In the genomic region with DNA sequence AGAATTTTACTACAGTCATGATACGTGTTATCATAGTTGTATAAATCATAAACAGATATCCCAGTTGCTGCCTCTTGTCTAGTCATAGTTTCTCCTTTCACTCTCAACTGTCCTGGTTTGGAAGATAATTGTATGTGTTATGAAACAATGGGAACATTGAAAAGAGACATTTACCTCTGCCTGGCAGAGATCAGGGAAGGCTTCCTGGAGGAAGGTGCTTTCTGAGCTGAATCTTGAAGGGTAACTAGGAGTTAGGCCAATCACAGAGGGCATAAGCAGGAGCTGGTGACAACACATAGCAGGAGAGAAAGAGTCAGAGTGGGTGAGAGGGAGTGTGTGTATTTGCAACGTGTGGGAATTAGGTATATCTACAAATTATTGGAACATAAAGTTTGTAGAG, we compare ENCODE assay signal across 15 cellular contexts. TPM values are rescaled to one million over a fixed set of nuclear protein-coding genes. Genes with fewer than 3 reads are reported as not detected.
DNase-seq lines count a peak whose midpoint lies in the region; ATAC-seq and TF ChIP-seq lines count a peak whose summit lies in the region.
"Had no signal": no experiment of that assay in that cellular context is flagged by ENCODE, and none has a peak within 500 bp of the region (broad histone marks: within the 10 kb centered on the region; RNA-seq: fewer than 3 reads in every experiment).

No MANE protein-coding gene starts in this region.

- peaks cover 0 to 2% (median 0%) of the 10 kb centered on the region in 7 donors for H3K9me3 Mint-ChIP-seq in CD4-positive, CD25-positive, alpha-beta regulatory T cell
- H3K9me3 Mint-ChIP-seq in HFFc6: no peaks in the 10 kb centered on the region
- no peaks in the 10 kb centered on the region for H3K9me3 Mint-ChIP-seq in nephron
- H3K9me3 Mint-ChIP-seq in WTC11: no peaks in the 10 kb centered on the region
- H3K9me3 Mint-ChIP-seq: GM23338 had no signal

- no peak overlapping the region for H3K9ac ChIP-seq in adipocyte (ENCODE audit: low read length)

- H3K36me3 Mint-ChIP-seq in CD4-positive, CD25-positive, alpha-beta regulatory T cell: peaks cover 12% of the 10 kb centered on the region
- H3K36me3 Mint-ChIP-seq in HFFc6 (ENCODE audit: low read depth) (peaks cover 19% of the 10 kb centered on the region), nephron (ENCODE audit: low read depth) (peaks cover 8% of the 10 kb centered on the region), WTC11 (peaks cover 2% of the 10 kb centered on the region; the same call in 1 of the 2 replicates)

- TF ChIP-seq CTCF in HFFc6 (IDR thresholded peaks at IDR 0.05): no peak
- no peak for TF ChIP-seq CTCF in nephron (IDR thresholded peaks at IDR 0.05; ENCODE audit: unreplicated experiment in 3 of 3)
- no peak for TF ChIP-seq CTCF in WTC11 (IDR thresholded peaks at IDR 0.05)

- H3K27me3 Mint-ChIP-seq in CD4-positive, CD25-positive, alpha-beta regulatory T cell: no peaks in the 10 kb centered on the region
- H3K27me3 Mint-ChIP-seq in HFFc6 (ENCODE audit: insufficient read depth) (no peaks in the 10 kb centered on the region; the same call in 1 of the 2 replicates), nephron (ENCODE audit: low read depth) (no peaks in the 10 kb centered on the region), WTC11 (ENCODE audit: low read depth) (peaks cover 74% of the 10 kb centered on the region)

- peak overlapping the region; percentile 98 for H3K27ac ChIP-seq in CD4-positive, CD25-positive, alpha-beta regulatory T cell (ENCODE audit: insufficient read depth, low read length, poor library complexity, severe bottlenecking)

- DNase-seq in CD4-positive, CD25-positive, alpha-beta regulatory T cell: no peak
- DNase-seq in HFFc6 (no peak), adipocyte (ENCODE audit: low read depth) (no peak), anterior cingulate cortex (lab: John Stamatoyannopoulos, UW) (no peak), WTC11 (ENCODE audit: low spot score) (no peak)
- DNase-seq: COR-L47; head of caudate nucleus; NCI-H446 treated with DMSO at 0.1 percent for 48 hours; stimulated activated CD4-positive, alpha-beta T cell treated with anti-CD3 and anti-CD28 coated beads, Interleukin-2, amount 100 ng/mL, for 24 hours had no signal

- H3K36me3 ChIP-seq in CD4-positive, CD25-positive, alpha-beta regulatory T cell (ENCODE audit: control insufficient read depth, insufficient read depth, low read length): peaks cover 11% of the 10 kb centered on the region
- peaks cover 5% of the 10 kb centered on the region for H3K36me3 ChIP-seq in adipocyte (ENCODE audit: control insufficient read depth, insufficient read depth, low read length, severe bottlenecking)

- ATAC-seq in CD4-positive, CD25-positive, alpha-beta regulatory T cell (ENCODE audit: low read depth in 2 of 2): no peak
- ATAC-seq in GM21526 (IDR thresholded peaks at IDR 0.05; ENCODE audit: low FRiP score, unreplicated experiment) (no peak), WTC11 (no peak), HG02759 (IDR thresholded peaks at IDR 0.05; ENCODE audit: unreplicated experiment) (no peak)
- ATAC-seq: GM23338, left lobe of liver, Right ventricle myocardium inferior had no signal

- peaks cover 45 to 89% (median 77%) of the 10 kb centered on the region in 4 donors for H3K4me1 Mint-ChIP-seq in CD4-positive, CD25-positive, alpha-beta regulatory T cell
- peaks cover 79% of the 10 kb centered on the region for H3K4me1 Mint-ChIP-seq in HFFc6 (ENCODE audit: low read depth)
- peaks cover 65% of the 10 kb centered on the region for H3K4me1 Mint-ChIP-seq in nephron
- peaks cover 7% of the 10 kb centered on the region for H3K4me1 Mint-ChIP-seq in WTC11

- peak overlapping the region; percentile 72 for H3K4me3 ChIP-seq in CD4-positive, CD25-positive, alpha-beta regulatory T cell (ENCODE audit: low read depth, low read length)
- peak overlapping the region; percentile 42 for H3K4me3 ChIP-seq in adipocyte (ENCODE audit: low read length)
- H3K4me3 ChIP-seq: GM23338 had no signal

- peaks cover 94% of the 10 kb centered on the region for H3K4me1 ChIP-seq in CD4-positive, CD25-positive, alpha-beta regulatory T cell (ENCODE audit: control insufficient read depth, insufficient read depth, low read length, poor library complexity, severe bottlenecking)
- peaks cover 52% of the 10 kb centered on the region for H3K4me1 ChIP-seq in adipocyte (ENCODE audit: control insufficient read depth, insufficient read depth, low read length)

- CTCF ChIA-PET in WTC11 (lab: Charles Lee): no interaction called here

- H3K9me3 ChIP-seq in CD4-positive, CD25-positive, alpha-beta regulatory T cell (ENCODE audit: control insufficient read depth in 2 of 2, low read length in 2 of 2): no peaks in the 10 kb centered on the region
- H3K9me3 ChIP-seq in adipocyte (ENCODE audit: control insufficient read depth, low read length): no peaks in the 10 kb centered on the region

- H3K27me3 ChIP-seq in CD4-positive, CD25-positive, alpha-beta regulatory T cell (ENCODE audit: control insufficient read depth, insufficient read depth, low read length): no peaks in the 10 kb centered on the region
- H3K27me3 ChIP-seq in adipocyte (replicated peaks; ENCODE audit: control insufficient read depth, insufficient read depth, low read length): no peaks in the 10 kb centered on the region

- peak overlapping the region; percentile 91 to 95 (median 94) for H3K4me3 Mint-ChIP-seq in CD4-positive, CD25-positive, alpha-beta regulatory T cell
- H3K4me3 Mint-ChIP-seq in HFFc6 (peak overlapping the region; percentile 53; the same call in 1 of the 2 replicates), nephron (peak overlapping the region in 1 of 3 experiments; percentile 70), WTC11 (no peak overlapping the region)
- H3K4me3 Mint-ChIP-seq: GM23338 had no signal

- H3K27ac Mint-ChIP-seq in CD4-positive, CD25-positive, alpha-beta regulatory T cell: peak overlapping the region; percentile 66 to 96 (median 93)
- H3K27ac Mint-ChIP-seq in HFFc6: peak overlapping the region; percentile 68
- peak overlapping the region; percentile 74 to 89 (median 84) for H3K27ac Mint-ChIP-seq in nephron
- H3K27ac Mint-ChIP-seq in WTC11: no peak overlapping the region
- H3K27ac Mint-ChIP-seq: GM23338 had no signal

- POLR2A ChIA-PET in WTC11 (lab: Charles Lee): no interaction called here

TF ChIP-seq in WTC11, 78 proteins besides CTCF, POLR2A, EP300 and RAD21:
- no peak for TF ChIP-seq IRF2 (CRISPR knock-in tag; IDR thresholded peaks at IDR 0.05; ENCODE audit: borderline replicate concordance, low read depth)
- TF ChIP-seq JAZF1 (CRISPR knock-in tag; IDR thresholded peaks at IDR 0.05): no peak

RNA-seq across cellular contexts. Expression of a gene that starts 5.4 kb away (rescaled TPM):
- 314 TPM for total RNA-seq in CD4-positive, CD25-positive, alpha-beta regulatory T cell
- polyA plus RNA-seq in CD4-positive, CD25-positive, alpha-beta regulatory T cell: 10 to 100 TPM; 15.0 to 28.3 (median 21.1) TPM
- 10 to 100 TPM; 49.0 to 62.4 (median 54.4) TPM for total RNA-seq in HFFc6 (2021; fragmentation: NEBNext Ultra II Directional; extraction: Animal tissue kit (Norgen Biotek cat#: 25700))
- 20.7 to 22.7 TPM (median 21.3 TPM) in 3 replicates for total RNA-seq in WTC11 (2021)
